In genomic region chr6:30067460-30068139, GRCh38 we compare ENCODE assay signal across 8 cellular contexts. TPM values are rescaled to one million over a fixed set of nuclear protein-coding genes. Genes with fewer than 3 reads are reported as not detected.
A peak's percentile ranks its signal among the peaks of the same experiment; 100 is the strongest.
DNase-seq lines count a peak whose midpoint lies in the region; ATAC-seq lines count a peak whose summit lies in the region.

No MANE protein-coding gene starts in this region.

- intact Hi-C loops in posterior vena cava (cut with DNase I) = no loop called here

- peaks cover 15 to 38% of the 10 kb centered on the region in 2 donors for H3K4me1 ChIP-seq in muscle layer of duodenum (ENCODE audit: control insufficient read depth in 1 of 2, insufficient read depth in 2 of 2, low read length in 2 of 2)

- H3K9me3 ChIP-seq in KOPT-K1 (ENCODE audit: insufficient read depth, low read length, poor library complexity, severe bottlenecking) (no peaks in the 10 kb centered on the region), muscle layer of duodenum (ENCODE audit: control insufficient read depth in 1 of 2, low read length in 2 of 2) (no peaks in the 10 kb centered on the region)

- DNase-seq in AG20443 (ENCODE audit: low spot score) = peak; percentile 79
- DNase-seq in posterior vena cava (ENCODE audit: low spot score) = no peak
- DNase-seq in activated CD4-positive, CD25-positive, alpha-beta regulatory T cell treated with anti-CD3 and anti-CD28 coated beads, Interleukin-2, amount 50 U/mL, for 72 hours = no peak
- no peak for DNase-seq in NCI-H187 treated with DMSO at 0.1 percent for 48 hours (lab: John Stamatoyannopoulos, UW)

- peaks cover 43% of the 10 kb centered on the region for H3K36me3 ChIP-seq in KOPT-K1 (ENCODE audit: insufficient read depth, low read length)
- peaks cover 20 to 24% of the 10 kb centered on the region in 2 donors for H3K36me3 ChIP-seq in muscle layer of duodenum (ENCODE audit: control insufficient read depth in 1 of 2, insufficient read depth in 2 of 2, low read length in 2 of 2)

- ATAC-seq in HG03175 (IDR thresholded peaks at IDR 0.05; ENCODE audit: unreplicated experiment) = no peak

- peak overlapping the region; percentile 90 to 95 for H3K4me3 ChIP-seq in muscle layer of duodenum (ENCODE audit: low read depth in 1 of 2, low read length in 2 of 2)

- peaks cover 7% of the 10 kb centered on the region for H3K27me3 ChIP-seq in muscle layer of duodenum (ENCODE audit: low read depth, low read length)

- H3K27ac ChIP-seq in KOPT-K1 (ENCODE audit: low read depth, low read length, poor library complexity, severe bottlenecking) (peak overlapping the region; percentile 86), cingulate gyrus (ENCODE audit: low read depth, low read length) (peak overlapping the region; percentile 97), muscle layer of duodenum (ENCODE audit: low read length) (peak overlapping the region; percentile 98)

RNA-seq across cellular contexts. Expression of gene PPP1R11, which starts 0.6 kb away (rescaled TPM):
- 10 to 100 TPM; 45.0 to 53.4 TPM for total RNA-seq in posterior vena cava

RNA-seq across cellular contexts. Expression of gene POLR1H, which starts 6.5 kb away (rescaled TPM):
- total RNA-seq in posterior vena cava = 10 to 100 TPM; 15.5 to 17.0 TPM

RNA-seq across cellular contexts. Expression of gene RNF39, which starts 8.0 kb away (rescaled TPM):
- not detected for total RNA-seq in posterior vena cava

RNA-seq across cellular contexts. Expression of gene TRIM31, which starts 45.3 kb away (rescaled TPM):
- total RNA-seq in posterior vena cava = not detected
